Comparison of ENCODE assay signal across 8 cellular contexts in the genomic region with DNA sequence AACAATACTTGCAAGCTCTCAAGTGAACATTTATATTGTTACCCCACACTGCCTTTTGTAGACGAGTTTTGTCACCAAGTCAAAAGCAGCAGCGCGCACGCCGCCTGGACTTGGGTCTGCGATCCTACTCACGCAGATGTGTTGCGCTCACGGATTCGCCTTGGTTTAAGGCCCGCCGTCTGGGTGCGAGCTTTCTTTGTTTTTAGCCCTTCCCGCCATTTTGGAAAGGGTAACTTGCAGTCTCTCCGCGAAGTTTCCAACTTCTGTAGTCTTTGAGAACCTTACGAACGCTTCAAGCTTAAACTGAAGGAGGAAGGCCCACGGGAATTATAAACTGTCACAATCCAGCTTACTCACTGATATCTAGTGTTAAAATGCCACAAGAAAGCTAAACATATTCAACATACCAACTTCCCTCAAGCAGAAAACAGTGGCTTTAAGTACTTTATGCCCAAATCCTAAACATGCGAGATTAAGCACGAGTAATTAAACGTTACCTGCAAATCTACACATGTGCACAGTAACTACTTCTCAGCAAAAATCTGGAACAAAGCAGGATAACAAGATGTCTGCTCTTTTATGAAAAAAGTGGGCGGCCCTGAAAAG.
DNase-seq lines count a peak whose midpoint lies in the region; ATAC-seq and TF ChIP-seq lines count a peak whose summit lies in the region.

No MANE protein-coding gene starts in this region.

- H3K36me3 Mint-ChIP-seq in stimulated activated naive CD8-positive, alpha-beta T cell treated with anti-CD3 and anti-CD28 coated beads, Interleukin-15, Interleukin-2, amounts not matched to agents 100 ng/mL and 50 ng/mL, for 24 hours (ENCODE audit: low read depth): peaks cover 9% of the 10 kb centered on the region

- H3K27me3 ChIP-seq in DND-41 (ENCODE audit: insufficient read depth, low read length, poor library complexity): no peaks in the 10 kb centered on the region

- peak overlapping the region; percentile 91 for H3K4me3 Mint-ChIP-seq in stimulated activated naive CD8-positive, alpha-beta T cell treated with anti-CD3 and anti-CD28 coated beads, Interleukin-15, Interleukin-2, amounts not matched to agents 100 ng/mL and 50 ng/mL, for 24 hours

- peaks cover 4% of the 10 kb centered on the region for H3K27me3 Mint-ChIP-seq in stimulated activated naive CD8-positive, alpha-beta T cell treated with anti-CD3 and anti-CD28 coated beads, Interleukin-15, Interleukin-2, amounts not matched to agents 100 ng/mL and 50 ng/mL, for 24 hours

- H3K4me1 Mint-ChIP-seq in stimulated activated naive CD8-positive, alpha-beta T cell treated with anti-CD3 and anti-CD28 coated beads, Interleukin-15, Interleukin-2, amounts not matched to agents 100 ng/mL and 50 ng/mL, for 24 hours (ENCODE audit: low read depth): peaks cover 34% of the 10 kb centered on the region

- H2AFZ ChIP-seq in DND-41 (ENCODE audit: low read depth, low read length): no peak overlapping the region

- peak overlapping the region; percentile 85 for H3K9ac ChIP-seq in DND-41 (ENCODE audit: low read depth, low read length)

- ATAC-seq in DND-41 (ENCODE audit: insufficient read depth, low read depth): peak; percentile 28
- no peak for ATAC-seq in GM21737 (IDR thresholded peaks at IDR 0.05; ENCODE audit: unreplicated experiment)

- no peak for TF ChIP-seq CTCF in DND-41 (IDR thresholded peaks at IDR 0.05; ENCODE audit: borderline replicate concordance, extremely low read depth, low read length, poor library complexity, severe bottlenecking)

- H4K20me1 ChIP-seq in DND-41 (ENCODE audit: insufficient read depth, low read length): no peaks in the 10 kb centered on the region

- H3K79me2 ChIP-seq in DND-41 (ENCODE audit: insufficient read depth, low read length): peaks cover 8% of the 10 kb centered on the region

- peak overlapping the region; percentile 54 to 74 for H3K4me3 ChIP-seq in DND-41 (ENCODE audit: low read depth in 1 of 2, low read length in 2 of 2)

- H3K4me2 ChIP-seq in DND-41 (ENCODE audit: insufficient read depth, low read length): peak overlapping the region; percentile 63

- H3K27ac ChIP-seq in DND-41 (ENCODE audit: low read length): peak overlapping the region; percentile 100

- H3K4me1 ChIP-seq in DND-41 (ENCODE audit: insufficient read depth, low read length): peaks cover 45% of the 10 kb centered on the region

- H3K9me3 ChIP-seq in DND-41 (ENCODE audit: insufficient read depth, low read length, severe bottlenecking): peaks cover 14% of the 10 kb centered on the region

- H3K27ac Mint-ChIP-seq in stimulated activated naive CD8-positive, alpha-beta T cell treated with anti-CD3 and anti-CD28 coated beads, Interleukin-15, Interleukin-2, amounts not matched to agents 100 ng/mL and 50 ng/mL, for 24 hours: peak overlapping the region; percentile 99

- no peaks in the 10 kb centered on the region for H3K9me3 Mint-ChIP-seq in stimulated activated naive CD8-positive, alpha-beta T cell treated with anti-CD3 and anti-CD28 coated beads, Interleukin-15, Interleukin-2, amounts not matched to agents 100 ng/mL and 50 ng/mL, for 24 hours

- peaks cover 8% of the 10 kb centered on the region; the same call in 1 of the 2 replicates for H3K36me3 ChIP-seq in DND-41 (ENCODE audit: insufficient read depth, low read length)

- DNase-seq in DND-41 (peak; percentile 76), MV-4-11 (lab: John Stamatoyannopoulos, UW) (peak; percentile 70), dermis blood vessel endothelial cell (peak; percentile 74), medulla oblongata (ENCODE audit: extremely low spot score) (peak; percentile 47), iPS-NIHi7 (ENCODE audit: extremely low spot score) (no peak)
- peak; percentile 58 for DNase-seq in activated CD4-positive, CD25-positive, alpha-beta regulatory T cell treated with anti-CD3 and anti-CD28 coated beads, Interleukin-2, amount 50 U/mL, for 72 hours
